ENCODE assay signal across 1 cellular context in genomic region chr1:109089242-109090015, GRCh38.
TF ChIP-seq lines count a peak whose summit lies in the region.

No MANE protein-coding gene starts in this region.

TF ChIP-seq in HepG2, 621 proteins besides CTCF, POLR2A, EP300 and RAD21 (continued from another document and continues in another):
- TF ChIP-seq ZBTB33 (CRISPR knock-in tag; IDR thresholded peaks at IDR 0.05) = peak; percentile 97
- no peak for TF ChIP-seq LCORL (IDR thresholded peaks at IDR 0.05)
- peak; percentile 75 for TF ChIP-seq LCORL (CRISPR knock-in tag; IDR thresholded peaks at IDR 0.05)
- no peak for TF ChIP-seq TMF1 (CRISPR knock-in tag; IDR thresholded peaks at IDR 0.05; ENCODE audit: low read depth)
- TF ChIP-seq ZNF124 (CRISPR knock-in tag; IDR thresholded peaks at IDR 0.05) = peak; percentile 89; the same call in 1 of the 2 replicates
- TF ChIP-seq, protein P1, sequence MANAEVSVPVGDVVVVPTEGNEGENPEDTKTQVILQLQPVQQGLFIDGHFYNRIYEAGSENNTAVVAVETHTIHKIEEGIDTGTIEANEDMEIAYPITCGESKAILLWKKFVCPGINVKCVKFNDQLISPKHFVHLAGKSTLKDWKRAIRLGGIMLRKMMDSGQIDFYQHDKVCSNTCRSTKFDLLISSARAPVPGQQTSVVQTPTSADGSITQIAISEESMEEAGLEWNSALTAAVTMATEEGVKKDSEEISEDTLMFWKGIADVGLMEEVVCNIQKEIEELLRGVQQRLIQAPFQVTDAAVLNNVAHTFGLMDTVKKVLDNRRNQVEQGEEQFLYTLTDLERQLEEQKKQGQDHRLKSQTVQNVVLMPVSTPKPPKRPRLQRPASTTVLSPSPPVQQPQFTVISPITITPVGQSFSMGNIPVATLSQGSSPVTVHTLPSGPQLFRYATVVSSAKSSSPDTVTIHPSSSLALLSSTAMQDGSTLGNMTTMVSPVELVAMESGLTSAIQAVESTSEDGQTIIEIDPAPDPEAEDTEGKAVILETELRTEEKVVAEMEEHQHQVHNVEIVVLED (CRISPR knock-in tag; IDR thresholded peaks at IDR 0.05; ENCODE audit: borderline replicate concordance) = 0 out of 2 replicates have a peak, but pooled peaks have one; percentile 27
- TF ChIP-seq ZNF292 (CRISPR knock-in tag; IDR thresholded peaks at IDR 0.05; ENCODE audit: borderline replicate concordance, low read depth) = no peak; the same call in 1 of the 2 replicates
- TF ChIP-seq, protein P2, sequence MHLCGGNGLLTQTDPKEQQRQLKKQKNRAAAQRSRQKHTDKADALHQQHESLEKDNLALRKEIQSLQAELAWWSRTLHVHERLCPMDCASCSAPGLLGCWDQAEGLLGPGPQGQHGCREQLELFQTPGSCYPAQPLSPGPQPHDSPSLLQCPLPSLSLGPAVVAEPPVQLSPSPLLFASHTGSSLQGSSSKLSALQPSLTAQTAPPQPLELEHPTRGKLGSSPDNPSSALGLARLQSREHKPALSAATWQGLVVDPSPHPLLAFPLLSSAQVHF (CRISPR knock-in tag; IDR thresholded peaks at IDR 0.05) = no peak
- 0 out of 2 replicates have a peak, but pooled peaks have one; percentile 12 for TF ChIP-seq POGZ (CRISPR knock-in tag; IDR thresholded peaks at IDR 0.05)
- TF ChIP-seq STAG1 (CRISPR knock-in tag; IDR thresholded peaks at IDR 0.05) = peak; percentile 58
- peak; percentile 61; the same call in 1 of the 2 replicates for TF ChIP-seq REPIN1 (CRISPR knock-in tag; IDR thresholded peaks at IDR 0.05; ENCODE audit: borderline replicate concordance, low read depth)
- TF ChIP-seq ZMYM3 (CRISPR knock-in tag; IDR thresholded peaks at IDR 0.05) = peak; percentile 34; the same call in 1 of the 2 replicates
- peak; percentile 83 for TF ChIP-seq SMC3 (IDR thresholded peaks at IDR 0.05; ENCODE audit: low read length)
- no peak; the same call in 1 of the 2 replicates for TF ChIP-seq TGIF2 (CRISPR knock-in tag; IDR thresholded peaks at IDR 0.05)
- peak; percentile 53 for TF ChIP-seq ELF3 (CRISPR knock-in tag; IDR thresholded peaks at IDR 0.05)
- TF ChIP-seq, protein P3, sequence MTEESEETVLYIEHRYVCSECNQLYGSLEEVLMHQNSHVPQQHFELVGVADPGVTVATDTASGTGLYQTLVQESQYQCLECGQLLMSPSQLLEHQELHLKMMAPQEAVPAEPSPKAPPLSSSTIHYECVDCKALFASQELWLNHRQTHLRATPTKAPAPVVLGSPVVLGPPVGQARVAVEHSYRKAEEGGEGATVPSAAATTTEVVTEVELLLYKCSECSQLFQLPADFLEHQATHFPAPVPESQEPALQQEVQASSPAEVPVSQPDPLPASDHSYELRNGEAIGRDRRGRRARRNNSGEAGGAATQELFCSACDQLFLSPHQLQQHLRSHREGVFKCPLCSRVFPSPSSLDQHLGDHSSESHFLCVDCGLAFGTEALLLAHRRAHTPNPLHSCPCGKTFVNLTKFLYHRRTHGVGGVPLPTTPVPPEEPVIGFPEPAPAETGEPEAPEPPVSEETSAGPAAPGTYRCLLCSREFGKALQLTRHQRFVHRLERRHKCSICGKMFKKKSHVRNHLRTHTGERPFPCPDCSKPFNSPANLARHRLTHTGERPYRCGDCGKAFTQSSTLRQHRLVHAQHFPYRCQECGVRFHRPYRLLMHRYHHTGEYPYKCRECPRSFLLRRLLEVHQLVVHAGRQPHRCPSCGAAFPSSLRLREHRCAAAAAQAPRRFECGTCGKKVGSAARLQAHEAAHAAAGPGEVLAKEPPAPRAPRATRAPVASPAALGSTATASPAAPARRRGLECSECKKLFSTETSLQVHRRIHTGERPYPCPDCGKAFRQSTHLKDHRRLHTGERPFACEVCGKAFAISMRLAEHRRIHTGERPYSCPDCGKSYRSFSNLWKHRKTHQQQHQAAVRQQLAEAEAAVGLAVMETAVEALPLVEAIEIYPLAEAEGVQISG (CRISPR knock-in tag; IDR thresholded peaks at IDR 0.05) = peak; percentile 96
- TF ChIP-seq HBP1 (CRISPR knock-in tag; IDR thresholded peaks at IDR 0.05; ENCODE audit: low read depth) = no peak
- TF ChIP-seq ZNF496 (CRISPR knock-in tag; IDR thresholded peaks at IDR 0.05; ENCODE audit: insufficient replicate concordance) = no peak
- peak; percentile 64; the same call in 1 of the 2 replicates for TF ChIP-seq SOX5 (CRISPR knock-in tag; IDR thresholded peaks at IDR 0.05; ENCODE audit: borderline replicate concordance)
- TF ChIP-seq HNRNPH1 (optimal IDR thresholded peaks at IDR 0.05; ENCODE audit: low read depth, low read length) = no peak
- TF ChIP-seq NR2C2 (CRISPR knock-in tag; IDR thresholded peaks at IDR 0.05; ENCODE audit: borderline replicate concordance) = 0 out of 2 replicates have a peak, but pooled peaks have one; percentile 18
- peak; percentile 60; the same call in 1 of the 2 replicates for TF ChIP-seq HOXA3 (CRISPR knock-in tag; IDR thresholded peaks at IDR 0.05)
- no peak for TF ChIP-seq ZNF441 (CRISPR knock-in tag; IDR thresholded peaks at IDR 0.05; ENCODE audit: borderline replicate concordance)
- TF ChIP-seq ZNF383 (CRISPR knock-in tag; IDR thresholded peaks at IDR 0.05; ENCODE audit: borderline replicate concordance) = 0 out of 2 replicates have a peak, but pooled peaks have one; percentile 13
- TF ChIP-seq PHF21A (CRISPR knock-in tag; IDR thresholded peaks at IDR 0.05) = peak; percentile 88
- TF ChIP-seq ZNF616 (CRISPR knock-in tag; IDR thresholded peaks at IDR 0.05; ENCODE audit: low read depth) = no peak
- TF ChIP-seq MAFF (IDR thresholded peaks at IDR 0.05; ENCODE audit: low read depth, low read length) = no peak
- TF ChIP-seq ZNF713 (CRISPR knock-in tag; IDR thresholded peaks at IDR 0.05) = no peak
- no peak for TF ChIP-seq TCF7L2 (IDR thresholded peaks at IDR 0.05; ENCODE audit: low read depth, low read length)
- TF ChIP-seq, protein P4, sequence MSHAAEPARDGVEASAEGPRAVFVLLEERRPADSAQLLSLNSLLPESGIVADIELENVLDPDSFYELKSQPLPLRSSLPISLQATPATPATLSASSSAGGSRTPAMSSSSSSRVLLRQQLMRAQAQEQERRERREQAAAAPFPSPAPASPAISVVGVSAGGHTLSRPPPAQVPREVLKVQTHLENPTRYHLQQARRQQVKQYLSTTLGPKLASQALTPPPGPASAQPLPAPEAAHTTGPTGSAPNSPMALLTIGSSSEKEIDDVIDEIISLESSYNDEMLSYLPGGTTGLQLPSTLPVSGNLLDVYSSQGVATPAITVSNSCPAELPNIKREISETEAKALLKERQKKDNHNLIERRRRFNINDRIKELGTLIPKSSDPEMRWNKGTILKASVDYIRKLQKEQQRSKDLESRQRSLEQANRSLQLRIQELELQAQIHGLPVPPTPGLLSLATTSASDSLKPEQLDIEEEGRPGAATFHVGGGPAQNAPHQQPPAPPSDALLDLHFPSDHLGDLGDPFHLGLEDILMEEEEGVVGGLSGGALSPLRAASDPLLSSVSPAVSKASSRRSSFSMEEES (CRISPR knock-in tag; IDR thresholded peaks at IDR 0.05) = peak; percentile 56; the same call in 1 of the 2 replicates
- no peak for TF ChIP-seq NONO (IDR thresholded peaks at IDR 0.05)
- peak; percentile 61; the same call in 1 of the 2 replicates for TF ChIP-seq NONO (CRISPR knock-in tag; conservative IDR thresholded peaks at IDR 0.05)
- no peak for TF ChIP-seq ZNF3 (CRISPR knock-in tag; IDR thresholded peaks at IDR 0.05)
- TF ChIP-seq GTF2F1 (IDR thresholded peaks at IDR 0.05; ENCODE audit: low read length) = no peak
- TF ChIP-seq ELF4 (CRISPR knock-in tag; IDR thresholded peaks at IDR 0.05; ENCODE audit: borderline replicate concordance) = peak; percentile 50; the same call in 1 of the 2 replicates
- TF ChIP-seq HNF4A (CRISPR knock-in tag; IDR thresholded peaks at IDR 0.05) = peak; percentile 85
- no peak for TF ChIP-seq ZMAT3 (CRISPR knock-in tag; conservative IDR thresholded peaks at IDR 0.05)
- TF ChIP-seq ZNF224 (CRISPR knock-in tag; IDR thresholded peaks at IDR 0.05) = 0 out of 2 replicates have a peak, but pooled peaks have one; percentile 25
- TF ChIP-seq ATM (IDR thresholded peaks at IDR 0.05; ENCODE audit: borderline replicate concordance) = no peak
- no peak for TF ChIP-seq ZNF460 (CRISPR knock-in tag; IDR thresholded peaks at IDR 0.05; ENCODE audit: borderline replicate concordance)
- peak; percentile 52; the same call in 1 of the 2 replicates for TF ChIP-seq SIN3A (IDR thresholded peaks at IDR 0.05; ENCODE audit: borderline replicate concordance, low read depth, low read length)
- 0 out of 2 replicates have a peak, but pooled peaks have one; percentile 45 for TF ChIP-seq ZBTB20 (CRISPR knock-in tag; IDR thresholded peaks at IDR 0.05; ENCODE audit: borderline replicate concordance, low read depth)
- no peak for TF ChIP-seq ZBTB14 (CRISPR knock-in tag; IDR thresholded peaks at IDR 0.05)
- no peak for TF ChIP-seq ZNF235 (CRISPR knock-in tag; IDR thresholded peaks at IDR 0.05; ENCODE audit: borderline replicate concordance)
- TF ChIP-seq, protein P5, sequence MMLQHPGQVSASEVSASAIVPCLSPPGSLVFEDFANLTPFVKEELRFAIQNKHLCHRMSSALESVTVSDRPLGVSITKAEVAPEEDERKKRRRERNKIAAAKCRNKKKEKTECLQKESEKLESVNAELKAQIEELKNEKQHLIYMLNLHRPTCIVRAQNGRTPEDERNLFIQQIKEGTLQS (CRISPR knock-in tag; IDR thresholded peaks at IDR 0.05) = no peak
- TF ChIP-seq CBFB (CRISPR knock-in tag; IDR thresholded peaks at IDR 0.05) = 0 out of 2 replicates have a peak, but pooled peaks have one; percentile 32
- peak; percentile 36; the same call in 1 of the 3 replicates for TF ChIP-seq MXI1 (IDR thresholded peaks at IDR 0.05; ENCODE audit: borderline replicate concordance, low read depth, low read length)
- TF ChIP-seq CREM (IDR thresholded peaks at IDR 0.05) = no peak
- no peak for TF ChIP-seq CREM (CRISPR knock-in tag; IDR thresholded peaks at IDR 0.05)
- 0 out of 2 replicates have a peak, but pooled peaks have one; percentile 10 for TF ChIP-seq MEIS1 (CRISPR knock-in tag; IDR thresholded peaks at IDR 0.05; ENCODE audit: borderline replicate concordance)
- TF ChIP-seq GATAD2A (CRISPR knock-in tag; IDR thresholded peaks at IDR 0.05) = peak; percentile 87
- TF ChIP-seq MED1 (CRISPR knock-in tag; IDR thresholded peaks at IDR 0.05) = peak; percentile 56; the same call in 1 of the 2 replicates
- TF ChIP-seq ZKSCAN1 (IDR thresholded peaks at IDR 0.05; ENCODE audit: low read length) = no peak
- peak; percentile 76 for TF ChIP-seq TBX2 (CRISPR knock-in tag; IDR thresholded peaks at IDR 0.05; ENCODE audit: borderline replicate concordance)
- TF ChIP-seq HOXD1 (CRISPR knock-in tag; IDR thresholded peaks at IDR 0.05) = no peak
- TF ChIP-seq AHR (CRISPR knock-in tag; IDR thresholded peaks at IDR 0.05) = no peak
- no peak for TF ChIP-seq ZIK1 (CRISPR knock-in tag; IDR thresholded peaks at IDR 0.05; ENCODE audit: borderline replicate concordance, low read depth)
- no peak for TF ChIP-seq ZNF841 (CRISPR knock-in tag; IDR thresholded peaks at IDR 0.05; ENCODE audit: borderline replicate concordance)
- TF ChIP-seq U2AF2 (IDR thresholded peaks at IDR 0.05; ENCODE audit: low read depth, low read length) = no peak
- peak; percentile 27; the same call in 1 of the 2 replicates for TF ChIP-seq KDM3A (CRISPR knock-in tag; IDR thresholded peaks at IDR 0.05; ENCODE audit: low read depth)
- TF ChIP-seq ZNF766 (CRISPR knock-in tag; IDR thresholded peaks at IDR 0.05; ENCODE audit: borderline replicate concordance) = 0 out of 2 replicates have a peak, but pooled peaks have one; percentile 32
- TF ChIP-seq FOXO1 (CRISPR knock-in tag; IDR thresholded peaks at IDR 0.05) = 0 out of 2 replicates have a peak, but pooled peaks have one; percentile 29
- peak; percentile 55; the same call in 1 of the 2 replicates for TF ChIP-seq KMT2A (CRISPR knock-in tag; IDR thresholded peaks at IDR 0.05)
- TF ChIP-seq SP4 (CRISPR knock-in tag; IDR thresholded peaks at IDR 0.05) = no peak
- TF ChIP-seq ZC3H4 (CRISPR knock-in tag; IDR thresholded peaks at IDR 0.05; ENCODE audit: borderline replicate concordance) = no peak
- no peak for TF ChIP-seq ZNF367 (CRISPR knock-in tag; IDR thresholded peaks at IDR 0.05; ENCODE audit: borderline replicate concordance)
- TF ChIP-seq MIXL1 (CRISPR knock-in tag; IDR thresholded peaks at IDR 0.05) = peak; percentile 82
- no peak for TF ChIP-seq SP1 (IDR thresholded peaks at IDR 0.05)
- 0 out of 2 replicates have a peak, but pooled peaks have one; percentile 19 for TF ChIP-seq SP1 (CRISPR knock-in tag; IDR thresholded peaks at IDR 0.05)
- peak; percentile 79; the same call in 1 of the 2 replicates for TF ChIP-seq ZNF331 (CRISPR knock-in tag; IDR thresholded peaks at IDR 0.05)
- TF ChIP-seq ZBTB38 (CRISPR knock-in tag; IDR thresholded peaks at IDR 0.05) = peak; percentile 19; the same call in 1 of the 2 replicates
